Comparison of ENCODE assay signal across 8 cellular contexts in the genomic region with DNA sequence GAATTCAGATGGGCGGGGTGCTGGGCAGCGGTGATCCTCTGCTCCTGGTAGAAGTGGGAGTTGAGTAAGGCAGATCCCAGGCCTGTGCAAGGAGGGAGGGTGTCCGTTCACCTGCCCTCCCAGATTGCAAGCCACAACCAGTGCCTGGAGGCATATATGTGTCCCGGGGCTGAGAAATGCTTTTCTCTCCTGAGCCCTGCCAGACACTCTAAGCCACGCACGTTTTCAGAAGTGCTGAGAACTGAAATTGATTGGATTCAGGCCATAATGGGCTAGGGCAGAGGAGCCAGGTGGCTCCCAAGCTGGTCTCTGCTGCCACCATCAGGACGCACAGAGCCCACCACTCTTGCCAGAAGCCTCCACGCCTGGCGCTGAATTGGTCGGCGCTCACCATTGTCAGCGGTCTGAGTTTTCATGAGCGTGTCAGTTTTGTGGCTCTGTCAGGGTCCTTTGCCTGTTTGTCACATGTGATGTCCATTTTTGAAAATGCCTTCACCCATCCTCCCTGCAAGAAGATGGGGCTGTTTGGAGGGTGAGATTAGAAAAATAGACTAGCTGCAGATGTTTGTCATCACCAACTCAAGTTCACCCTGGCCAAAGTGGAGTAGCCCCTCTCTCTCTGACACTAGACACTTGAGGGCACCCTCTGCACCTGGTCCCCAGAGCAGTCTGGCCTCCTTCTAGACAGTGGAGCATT. TPM values are rescaled to one million over a fixed set of nuclear protein-coding genes. Genes with fewer than 3 reads are reported as not detected.
DNase-seq lines count a peak whose midpoint lies in the region; FAIRE-seq and TF ChIP-seq lines count a peak whose summit lies in the region.

No MANE protein-coding gene starts in this region.

- no peak overlapping the region for H3K4me2 ChIP-seq in endothelial cell of umbilical vein (ENCODE audit: insufficient read depth, low read length)

- peaks cover 7% of the 10 kb centered on the region for H3K4me1 Mint-ChIP-seq in mesothelial cell of epicardium

- peak; percentile 96 for FAIRE-seq in endothelial cell of umbilical vein (lab: Jason Lieb, UNC)

- no peak overlapping the region for H3K9ac ChIP-seq in endothelial cell of umbilical vein (replicated peaks; ENCODE audit: extremely low read depth, insufficient read depth, low read length)

- H4K20me1 ChIP-seq in endothelial cell of umbilical vein (replicated peaks; ENCODE audit: control insufficient read depth, extremely low read depth, insufficient read depth, low read length): no peaks in the 10 kb centered on the region

- no peak overlapping the region for H3K27ac Mint-ChIP-seq in mesothelial cell of epicardium

- intact Hi-C loops in endothelial cell of umbilical vein (cut with micrococcal nuclease): loop anchor here (1.0 to 5.0 kb wide), 6 partner anchors 39 to 848 kb away; no protein-coding TSS in a partner anchor

- H3K36me3 Mint-ChIP-seq in mesothelial cell of epicardium: no peaks in the 10 kb centered on the region

- H3K27me3 ChIP-seq in endothelial cell of umbilical vein (ENCODE audit: control insufficient read depth in 2 of 2, insufficient read depth in 2 of 2, low read length in 2 of 2): peaks cover 0 to 2% of the 10 kb centered on the region in 2 experiments

- peaks cover 4% of the 10 kb centered on the region for H3K27me3 Mint-ChIP-seq in mesothelial cell of epicardium (ENCODE audit: low read depth)

- in situ Hi-C loops in SK-MEL-5 (cut with HindIII; ENCODE audit: low pct_unique_long_range_greater_than_20kb, low sequenced_read_pairs): no loop called here

- CTCF ChIA-PET in endothelial cell of umbilical vein (lab: Charles Lee): interaction anchor here (0.8 to 19.2 kb wide), 13 partner anchors 8 to 658 kb away, joined by 3 to 528 read pairs (median 5); no protein-coding TSS in a partner anchor

- H3K4me1 ChIP-seq in endothelial cell of umbilical vein (ENCODE audit: control insufficient read depth, extremely low read depth, insufficient read depth, low read length): peaks cover 8% of the 10 kb centered on the region

- H2AFZ ChIP-seq in endothelial cell of umbilical vein (ENCODE audit: low read depth, low read length): peak overlapping the region; percentile 47

- no peaks in the 10 kb centered on the region for H3K36me3 ChIP-seq in endothelial cell of umbilical vein (ENCODE audit: control insufficient read depth in 2 of 2, extremely low read depth in 1 of 2, insufficient read depth in 2 of 2, low read length in 2 of 2)

- dilution Hi-C loops in endothelial cell of umbilical vein (cut with MboI; ENCODE audit: extremely low pct_ligation_motif_present, low sequenced_read_pairs): no loop called here

- H3K4me3 Mint-ChIP-seq in mesothelial cell of epicardium: no peak overlapping the region

- BruUV-seq in endothelial cell of umbilical vein (replicated peaks; lab: Mats Ljungman, UMichigan): no TSS peak

- peak; percentile 71 for DNase-seq in GM12865 (ENCODE audit: low read depth)
- DNase-seq in HCEC 1CT: peak; percentile 6
- DNase-seq in NCI-H1092 (lab: John Stamatoyannopoulos, UW): peak; percentile 84
- peak; percentile 67 for DNase-seq in SK-MEL-5 (ENCODE audit: low read depth, low spot score)
- DNase-seq in endothelial cell of umbilical vein (ENCODE audit: low read depth, low spot score): peak; percentile 71
- DNase-seq in mesothelial cell of epicardium (ENCODE audit: low spot score in 2 of 2, unreplicated experiment in 2 of 2): peak; percentile 44 to 78
- DNase-seq in ureter (ENCODE audit: low spot score): peak; percentile 58
- DNase-seq in activated CD4-positive, CD25-positive, alpha-beta regulatory T cell treated with anti-CD3 and anti-CD28 coated beads, Interleukin-2, amount 50 U/mL, for 72 hours: no peak

- H3K79me2 ChIP-seq in endothelial cell of umbilical vein (ENCODE audit: control insufficient read depth, insufficient read depth, low read length): no peaks in the 10 kb centered on the region

- H3K4me3 ChIP-seq in GM12865 (ENCODE audit: low read depth, low read length) (no peak overlapping the region), endothelial cell of umbilical vein (replicated peaks in 1 of 3; ENCODE audit: insufficient read depth in 1 of 3, low read depth in 1 of 3, low read length in 3 of 3) (no peak overlapping the region)

- H3K9me1 ChIP-seq in endothelial cell of umbilical vein (replicated peaks; ENCODE audit: control insufficient read depth, extremely low read depth, insufficient read depth, low read length): no peaks in the 10 kb centered on the region

- POLR2A ChIA-PET in endothelial cell of umbilical vein (lab: Charles Lee): no interaction called here

- TF ChIP-seq POLR2A in endothelial cell of umbilical vein (IDR thresholded peaks at IDR 0.05; ENCODE audit: low read depth, low read length): no peak

- no peak overlapping the region for H3K27ac ChIP-seq in endothelial cell of umbilical vein (ENCODE audit: insufficient read depth, low read depth, low read length)

- H3K9me3 ChIP-seq in endothelial cell of umbilical vein (replicated peaks; ENCODE audit: control insufficient read depth, insufficient read depth, low read length): no peaks in the 10 kb centered on the region

- no peaks in the 10 kb centered on the region for H3K9me3 Mint-ChIP-seq in mesothelial cell of epicardium

- TF ChIP-seq CTCF in GM12865 (IDR thresholded peaks at IDR 0.05; ENCODE audit: insufficient read depth, low read depth, low read length, missing control alignments) (peak; percentile 89), endothelial cell of umbilical vein (IDR thresholded peaks at IDR 0.05; ENCODE audit: extremely low read depth in 1 of 2, insufficient read depth in 1 of 2, low read depth in 1 of 2, low read length in 2 of 2) (peak; percentile 93 to 96), mesothelial cell of epicardium (IDR thresholded peaks at IDR 0.05; ENCODE audit: unreplicated experiment) (peak; percentile 64)

TF ChIP-seq in endothelial cell of umbilical vein, 7 proteins besides CTCF, POLR2A, EP300 and RAD21:
- TF ChIP-seq POLR2AphosphoS5 (IDR thresholded peaks at IDR 0.05; ENCODE audit: insufficient read depth, low read depth, low read length): no peak
TF ChIP-seq in endothelial cell of umbilical vein: peak in this region for 0.

RNA-seq across cellular contexts. Expression of a gene that starts 15.4 kb away (rescaled TPM):
- total RNA-seq in SK-MEL-5 (2014; rRNA removed; shearing (Covaris generic)): 0.40 TPM in 1 of 2 replicates, not detected in the other
- polyA plus RNA-seq in SK-MEL-5 (2015; cell fraction: cytosol; rRNA removed): not detected in 2 replicates
- polyA plus RNA-seq in SK-MEL-5 (2015; cell fraction: nucleus; rRNA removed): not detected in 2 replicates
- total RNA-seq in endothelial cell of umbilical vein (not detected in 2 replicates), mesothelial cell of epicardium (0.59 TPM in 1 of 3 replicates, not detected in the others), ureter (not detected)
- polyA plus RNA-seq in endothelial cell of umbilical vein: not detected in 2 replicates
- not detected in 2 replicates for polyA plus RNA-seq in endothelial cell of umbilical vein (2011; cell fraction: cytosol; rRNA removed)
- not detected in 2 replicates for polyA plus RNA-seq in endothelial cell of umbilical vein (2011; cell fraction: nucleus; rRNA removed)
- polyA plus RNA-seq in endothelial cell of umbilical vein (2012): not detected in 2 replicates
- not detected in 2 replicates for polyA minus RNA-seq in endothelial cell of umbilical vein
- polyA minus RNA-seq in endothelial cell of umbilical vein (2011; cell fraction: cytosol; rRNA and poly(A)+ RNA removed): not detected
- not detected in 2 replicates for polyA minus RNA-seq in endothelial cell of umbilical vein (2011; cell fraction: nucleus; rRNA and poly(A)+ RNA removed)
